In genomic region chr14:28931999-28932398, GRCh38 we compare ENCODE assay signal across 23 cellular contexts.
A peak's percentile ranks its signal among the peaks of the same experiment; 100 is the strongest.
DNase-seq lines count a peak whose midpoint lies in the region; ATAC-seq, FAIRE-seq and TF ChIP-seq lines count a peak whose summit lies in the region.
"Had no signal": no experiment of that assay in that cellular context is flagged by ENCODE, and none has a peak within 500 bp of the region (broad histone marks: within the 10 kb centered on the region; RNA-seq: fewer than 3 reads in every experiment).

No MANE protein-coding gene starts in this region.

- in situ Hi-C loops in HepG2 (cut with HindIII; ENCODE audit: extremely low pct_ligation_motif_present, low pct_unique_long_range_greater_than_20kb), result no loop called here

- no peak for ATAC-seq in HepG2
- no peak for ATAC-seq in right lobe of liver
- ATAC-seq: CD8-positive, alpha-beta T cell; GM12878 had no signal

- under 1% methylated on average over 2 of the region's 2 CpGs for WGBS in HepG2 (ENCODE audit: low lambda C conversion rate)
- WGBS in right lobe of liver (ENCODE audit: insufficient coverage, low coverage, low lambda C conversion rate, missing lambda C conversion rate), result 31% methylated on average over 2 of the region's 2 CpGs
- WGBS in esophagus squamous epithelium, 2 donors, result 60 to 65% methylated on average over 2 of the region's 2 CpGs

- POLR2A ChIA-PET in HepG2 (lab: Yijun Ruan, JAX), result no interaction called here

- CTCF ChIA-PET in HepG2 (lab: Yijun Ruan, JAX; ENCODE audit: low intra/inter-chr PET ratio, low total read pairs), result no interaction called here

- TF ChIP-seq POLR2A in HepG2 (IDR thresholded peaks at IDR 0.05; ENCODE audit: insufficient read depth in 1 of 2, low read depth in 2 of 2, low read length in 2 of 2) (no peak), right lobe of liver (IDR thresholded peaks at IDR 0.05) (no peak), esophagus squamous epithelium (IDR thresholded peaks at IDR 0.05) (no peak)

- no peak for FAIRE-seq in HepG2 (lab: Jason Lieb, UNC)
- FAIRE-seq: A204.1, GM12878, GM18507, H54 had no signal

- H4K20me1 ChIP-seq in HepG2 (ENCODE audit: insufficient read depth, low read length), result no peaks in the 10 kb centered on the region
- H4K20me1 ChIP-seq in SU-DHL-6 (ENCODE audit: low read depth, low read length), result no peaks in the 10 kb centered on the region
- H4K20me1 ChIP-seq: BLaER1 had no signal

- H3K4me3 ChIP-seq in HepG2 (replicated peaks in 1 of 3; ENCODE audit: insufficient read depth in 1 of 3, low read depth in 2 of 3, low read length in 3 of 3) (no peak overlapping the region), right lobe of liver (no peak overlapping the region), SU-DHL-6 (ENCODE audit: insufficient read depth, low read length, poor library complexity, severe bottlenecking) (no peak overlapping the region), fibroblast of pulmonary artery (replicated peaks; ENCODE audit: low read depth, low read length) (no peak overlapping the region), esophagus squamous epithelium (no peak overlapping the region)
- H3K4me3 ChIP-seq: BLaER1, GM12878, HAP-1 had no signal

- no peak overlapping the region for H3K27ac ChIP-seq in HepG2 (ENCODE audit: extremely low read length, insufficient read depth, low read length)
- no peak overlapping the region for H3K27ac ChIP-seq in right lobe of liver
- H3K27ac ChIP-seq in SU-DHL-6 (ENCODE audit: low read depth, low read length), result no peak overlapping the region
- no peak overlapping the region for H3K27ac ChIP-seq in esophagus squamous epithelium
- H3K27ac ChIP-seq: 22Rv1, BLaER1, C4-2B had no signal

- H3K9me3 ChIP-seq in HepG2 (ENCODE audit: low read length) (peaks cover 85% of the 10 kb centered on the region), right lobe of liver (no peaks in the 10 kb centered on the region), SU-DHL-6 (ENCODE audit: insufficient read depth, low read length) (peaks cover 16% of the 10 kb centered on the region; the same call in 1 of the 2 replicates), esophagus squamous epithelium (no peaks in the 10 kb centered on the region)

- no peak for TF ChIP-seq RAD21 in HepG2 (CRISPR knock-in tag; IDR thresholded peaks at IDR 0.05)

- TF ChIP-seq EP300 in HepG2 (IDR thresholded peaks at IDR 0.05; ENCODE audit: low read depth in 2 of 2, low read length in 2 of 2) (no peak), HepG2 (CRISPR knock-in tag; IDR thresholded peaks at IDR 0.05; ENCODE audit: borderline replicate concordance) (no peak)

- BruUV-seq in HepG2 (replicated peaks; lab: Mats Ljungman, UMichigan), result no TSS peak

- H3F3A ChIP-seq in SU-DHL-6 (ENCODE audit: insufficient read depth), result no peaks in the 10 kb centered on the region

- H3K9ac ChIP-seq in HepG2 (ENCODE audit: insufficient read depth, low read depth, low read length), result no peak overlapping the region
- H3K9ac ChIP-seq in SU-DHL-6 (ENCODE audit: low read length), result no peak overlapping the region
- H3K9ac ChIP-seq: BLaER1 had no signal

- H3K9me2 ChIP-seq in SU-DHL-6 (replicated peaks; ENCODE audit: insufficient read depth, low read length), result no peaks in the 10 kb centered on the region

- TF ChIP-seq CTCF in HepG2 (CRISPR knock-in tag; IDR thresholded peaks at IDR 0.05) (no peak), right lobe of liver (IDR thresholded peaks at IDR 0.05) (no peak), SU-DHL-6 (IDR thresholded peaks at IDR 0.05; ENCODE audit: insufficient read depth, low read length, poor library complexity, severe bottlenecking) (no peak), fibroblast of pulmonary artery (IDR thresholded peaks at IDR 0.05; ENCODE audit: low read length, missing control alignments) (no peak), esophagus squamous epithelium (IDR thresholded peaks at IDR 0.05) (no peak)

- H3K4me2 ChIP-seq in HepG2 (ENCODE audit: low read depth, low read length) (no peak overlapping the region), SU-DHL-6 (ENCODE audit: low read depth, low read length, poor library complexity, severe bottlenecking) (no peak overlapping the region)
- H3K4me2 ChIP-seq: BLaER1 had no signal

- H3K27me3 ChIP-seq in HepG2 (ENCODE audit: control insufficient read depth in 1 of 2, insufficient read depth in 2 of 2, low read length in 2 of 2), result no peaks in the 10 kb centered on the region
- H3K27me3 ChIP-seq in right lobe of liver, result no peaks in the 10 kb centered on the region
- H3K27me3 ChIP-seq in SU-DHL-6 (ENCODE audit: low read length), result no peaks in the 10 kb centered on the region
- H3K27me3 ChIP-seq in esophagus squamous epithelium, result no peaks in the 10 kb centered on the region
- H3K27me3 ChIP-seq: BLaER1 had no signal

- no peak overlapping the region for H2AFZ ChIP-seq in HepG2 (ENCODE audit: low read length)
- H2AFZ ChIP-seq in SU-DHL-6 (ENCODE audit: low read depth, low read length, severe bottlenecking), result peak overlapping the region; percentile 37

- no peaks in the 10 kb centered on the region for H3K4me1 ChIP-seq in HepG2 (ENCODE audit: insufficient read depth, low read length)
- H3K4me1 ChIP-seq in right lobe of liver, result no peaks in the 10 kb centered on the region
- H3K4me1 ChIP-seq in esophagus squamous epithelium, result no peaks in the 10 kb centered on the region
- H3K4me1 ChIP-seq: BLaER1, Caco-2 had no signal

- no peak for DNase-seq in HepG2 (ENCODE audit: low spot score)
- no peak for DNase-seq in right lobe of liver
- DNase-seq in fibroblast of pulmonary artery (ENCODE audit: low read depth), result peak; percentile 4
- DNase-seq in KG1 (lab: John Stamatoyannopoulos, UW), result no peak
- no peak for DNase-seq in NCI-H69 (lab: John Stamatoyannopoulos, UW)
- DNase-seq in esophagus squamous epithelium (lab: John Stamatoyannopoulos, UW), result no peak
- DNase-seq: Caco-2; CD4-positive, CD25-positive, alpha-beta regulatory T cell; CD8-positive, alpha-beta T cell; DMS153; DND-41; GDM1; GOT3; HFFc6 had no signal

- H3K36me3 ChIP-seq in HepG2 (replicated peaks in 1 of 2; ENCODE audit: control insufficient read depth in 1 of 2, insufficient read depth in 2 of 2, low read length in 2 of 2), result no peaks in the 10 kb centered on the region
- no peaks in the 10 kb centered on the region for H3K36me3 ChIP-seq in right lobe of liver
- no peaks in the 10 kb centered on the region for H3K36me3 ChIP-seq in SU-DHL-6 (ENCODE audit: low read length)
- no peaks in the 10 kb centered on the region for H3K36me3 ChIP-seq in esophagus squamous epithelium
- H3K36me3 ChIP-seq: BLaER1, HAP-1 had no signal

- intact Hi-C loops in HepG2 (cut with micrococcal nuclease; ENCODE audit: unreplicated experiment), result no loop called here
- intact Hi-C loops in right lobe of liver (cut with DNase I), result no loop called here
- intact Hi-C loops in esophagus squamous epithelium (cut with DNase I), result no loop called here

- no peaks in the 10 kb centered on the region for H3K79me2 ChIP-seq in HepG2 (ENCODE audit: insufficient read depth, low read length)
- H3K79me2 ChIP-seq in SU-DHL-6 (ENCODE audit: insufficient read depth, low read length), result no peaks in the 10 kb centered on the region

TF ChIP-seq in HepG2, 621 proteins besides CTCF, POLR2A, EP300 and RAD21:
- TF ChIP-seq ATF7 (IDR thresholded peaks at IDR 0.05) (peak; percentile 97), ATF7 (CRISPR knock-in tag; IDR thresholded peaks at IDR 0.05) (no peak), CREB1 (IDR thresholded peaks at IDR 0.05) (peak; percentile 95), CREB1 (CRISPR knock-in tag; IDR thresholded peaks at IDR 0.05) (no peak), HES4 (CRISPR knock-in tag; IDR thresholded peaks at IDR 0.05; ENCODE audit: borderline replicate concordance) (no peak)
